ENCODE assay signal across 32 cellular contexts in genomic region chr20:44837949-44838348, GRCh38. TPM values are rescaled to one million over a fixed set of nuclear protein-coding genes. Genes with fewer than 3 reads are reported as not detected.
"Had no signal": no experiment of that assay in that cellular context is flagged by ENCODE, and none has a peak within 500 bp of the region (broad histone marks: within the 10 kb centered on the region; RNA-seq: fewer than 3 reads in every experiment).

No MANE protein-coding gene starts in this region.

- ATAC-seq: heart left ventricle; left cardiac atrium; left lung; mucosa of descending colon; naive thymus-derived CD8-positive, alpha-beta T cell; psoas muscle; right cardiac atrium; stimulated activated naive B cell treated with anti-CD40 and anti-IgM and Interleukin-4, amounts not matched to agents 10 μg/mL and 1 μg/mL and 100 μg/mL, for 72 hours had no signal

- H3K79me2 ChIP-seq: hepatocyte had no signal

- H3K9me3 Mint-ChIP-seq: dendritic cell treated with granulocyte-macrophage colony-stimulating factor and Interleukin-4, amounts not matched to agents 40 ng/mL and 50 ng/mL, for 4 days had no signal

- H3K9me3 ChIP-seq: left lung, mucosa of descending colon, ovary, psoas muscle, suprapubic skin, thyroid gland, vagina had no signal

- H2AFZ ChIP-seq: hepatocyte had no signal

- H3K4me1 Mint-ChIP-seq: naive thymus-derived CD8-positive, alpha-beta T cell; stimulated activated naive B cell treated with anti-CD40 and anti-IgM and Interleukin-4, amounts not matched to agents 10 μg/mL and 1 μg/mL and 100 μg/mL, for 72 hours had no signal

- H3K4me3 Mint-ChIP-seq: dendritic cell treated with granulocyte-macrophage colony-stimulating factor and Interleukin-4, amounts not matched to agents 40 ng/mL and 50 ng/mL, for 4 days; mesothelial cell of epicardium; naive thymus-derived CD8-positive, alpha-beta T cell; nephron progenitor cell; stimulated activated naive B cell treated with anti-CD40 and anti-IgM and Interleukin-4, amounts not matched to agents 10 μg/mL and 1 μg/mL and 100 μg/mL, for 72 hours; stimulated activated naive CD8-positive, alpha-beta T cell treated with anti-CD3 and anti-CD28 coated beads, Interleukin-15, Interleukin-2, amounts not matched to agents 100 ng/mL and 50 ng/mL, for 24 hours had no signal

- H3K27ac Mint-ChIP-seq: dendritic cell treated with granulocyte-macrophage colony-stimulating factor and Interleukin-4, amounts not matched to agents 40 ng/mL and 50 ng/mL, for 4 days; mesothelial cell of epicardium; naive thymus-derived CD8-positive, alpha-beta T cell; nephron progenitor cell; stimulated activated naive B cell treated with anti-CD40 and anti-IgM and Interleukin-4, amounts not matched to agents 10 μg/mL and 1 μg/mL and 100 μg/mL, for 72 hours; stimulated activated naive CD8-positive, alpha-beta T cell treated with anti-CD3 and anti-CD28 coated beads, Interleukin-15, Interleukin-2, amounts not matched to agents 100 ng/mL and 50 ng/mL, for 24 hours had no signal

- H3K4me1 ChIP-seq: heart left ventricle, left lung, psoas muscle, suprapubic skin, thyroid gland, vagina had no signal

- H3K36me3 Mint-ChIP-seq: mesothelial cell of epicardium; stimulated activated naive B cell treated with anti-CD40 and anti-IgM and Interleukin-4, amounts not matched to agents 10 μg/mL and 1 μg/mL and 100 μg/mL, for 72 hours had no signal

- H3K4me3 ChIP-seq: heart left ventricle, hepatocyte, left lung, mucosa of descending colon, ovary, psoas muscle, suprapubic skin, thyroid gland, vagina had no signal

- H3K27me3 ChIP-seq: hepatocyte, ovary, thyroid gland, vagina had no signal

- H3K36me3 ChIP-seq: heart left ventricle, left lung, ovary, suprapubic skin, thyroid gland, vagina had no signal

- FAIRE-seq: endothelial cell of umbilical vein, frontal cortex, kidney, small intestine had no signal

- H3K4me2 ChIP-seq: hepatocyte had no signal

- H3K27ac ChIP-seq: heart left ventricle, hepatocyte, left lung, ovary, psoas muscle, suprapubic skin, thyroid gland, vagina had no signal

- DNase-seq: cerebellar nuclear complex; effector memory CD4-positive, alpha-beta T cell; heart left ventricle; kidney; left cardiac atrium; left lung; mesenchymal stem cell; mucosa of descending colon; naive thymus-derived CD8-positive, alpha-beta T cell; nephron progenitor cell; nucleus accumbens; psoas muscle; right cardiac atrium; small intestine; stimulated activated CD4-positive, alpha-beta T cell treated with anti-CD3 and anti-CD28 coated beads, Interleukin-15, amount 100 ng/mL, for 24 hours; stimulated activated CD4-positive, alpha-beta T cell treated with anti-CD3 and anti-CD28 coated beads, Interleukin-2, amount 100 ng/mL, for 48 hours; stimulated activated naive B cell treated with anti-CD40 and anti-IgM and Interleukin-4, amounts not matched to agents 10 μg/mL and 1 μg/mL and 100 μg/mL, for 72 hours; thyroid gland; trophoblast cell had no signal

RNA-seq across cellular contexts. Expression of gene RIMS4, which starts 27.6 kb away (rescaled TPM):
- total RNA-seq: endothelial cell of umbilical vein; epithelial cell of proximal tubule; fibroblast of villous mesenchyme; glomerular endothelial cell; lung microvascular endothelial cell; naive thymus-derived CD8-positive, alpha-beta T cell had no signal
- polyA plus RNA-seq: endothelial cell of umbilical vein; naive thymus-derived CD8-positive, alpha-beta T cell had no signal
